Comparison of ENCODE assay signal across 25 cellular contexts in the genomic region with DNA sequence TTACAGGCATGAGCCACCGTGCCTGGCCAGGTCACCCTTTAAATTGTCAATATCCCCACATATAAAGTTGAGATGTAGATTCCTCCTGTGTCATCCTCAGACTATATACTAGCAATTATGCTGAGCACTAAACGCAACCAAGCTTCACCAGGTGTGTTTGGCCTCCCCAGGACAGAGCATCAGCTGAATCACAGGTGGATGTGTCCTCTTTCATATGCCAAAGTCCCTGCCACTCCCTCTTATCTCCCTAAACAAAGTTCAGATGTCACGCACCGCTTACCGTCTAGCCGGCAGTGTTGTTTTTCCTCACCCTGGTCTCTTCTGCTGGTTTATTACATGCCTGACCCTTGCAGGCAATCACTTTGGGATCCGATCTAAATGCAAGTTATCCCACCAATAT. TPM values are rescaled to one million over a fixed set of nuclear protein-coding genes. Genes with fewer than 3 reads are reported as not detected.
"Had no signal": no experiment of that assay in that cellular context is flagged by ENCODE, and none has a peak within 500 bp of the region (broad histone marks: within the 10 kb centered on the region; RNA-seq: fewer than 3 reads in every experiment).

No MANE protein-coding gene starts in this region.

- H3K4me1 Mint-ChIP-seq: memory B cell; naive thymus-derived CD4-positive, alpha-beta T cell had no signal

- H3K4me3 ChIP-seq: dorsolateral prefrontal cortex, esophagus squamous epithelium, gastroesophageal sphincter, lower lobe of right lung, psoas muscle, stomach, thoracic aorta, transverse colon had no signal

- DNase-seq: central memory CD4-positive, alpha-beta T cell; cortex of kidney; dorsolateral prefrontal cortex; effector memory CD8-positive, alpha-beta T cell; esophagus squamous epithelium; foreskin fibroblast; glutamatergic neuron; hippocampal formation; kidney glomerular epithelial cell; lower lobe of right lung; midbrain; naive thymus-derived CD4-positive, alpha-beta T cell; psoas muscle; retina; stimulated activated CD4-positive, alpha-beta T cell treated with anti-CD3 and anti-CD28 coated beads, Interleukin-2, amount 100 ng/mL, for 24 hours; stimulated activated naive CD4-positive, alpha-beta T cell; stomach; substantia nigra; transverse colon had no signal

- H3K36me3 ChIP-seq: esophagus squamous epithelium, lower lobe of right lung, neutrophil, stomach, transverse colon had no signal

- H3K9me3 Mint-ChIP-seq: memory B cell had no signal

- H3K27ac Mint-ChIP-seq: effector memory CD8-positive, alpha-beta T cell; memory B cell; naive thymus-derived CD4-positive, alpha-beta T cell had no signal

- H3K4me1 ChIP-seq: psoas muscle had no signal

- H3K4me3 Mint-ChIP-seq: effector memory CD8-positive, alpha-beta T cell; memory B cell; naive thymus-derived CD4-positive, alpha-beta T cell had no signal

- H3K9me3 ChIP-seq: esophagus squamous epithelium, gastroesophageal sphincter, lower lobe of right lung, neutrophil, psoas muscle, stomach, thoracic aorta, transverse colon had no signal

- H3K27me3 ChIP-seq: esophagus squamous epithelium, gastroesophageal sphincter, neutrophil, stomach, transverse colon had no signal

- ATAC-seq: effector memory CD8-positive, alpha-beta T cell; gastroesophageal sphincter; left lobe of liver; lower lobe of right lung; naive thymus-derived CD4-positive, alpha-beta T cell; psoas muscle; sciatic nerve had no signal

- H3K27ac ChIP-seq: dorsolateral prefrontal cortex, esophagus squamous epithelium, lower lobe of right lung, neutrophil, psoas muscle, transverse colon had no signal

- H3K36me3 Mint-ChIP-seq: memory B cell; naive thymus-derived CD4-positive, alpha-beta T cell had no signal

RNA-seq across cellular contexts. Expression of a gene that starts 43.8 kb away (rescaled TPM):
- total RNA-seq: naive thymus-derived CD4-positive, alpha-beta T cell had no signal
